In the genomic region with DNA sequence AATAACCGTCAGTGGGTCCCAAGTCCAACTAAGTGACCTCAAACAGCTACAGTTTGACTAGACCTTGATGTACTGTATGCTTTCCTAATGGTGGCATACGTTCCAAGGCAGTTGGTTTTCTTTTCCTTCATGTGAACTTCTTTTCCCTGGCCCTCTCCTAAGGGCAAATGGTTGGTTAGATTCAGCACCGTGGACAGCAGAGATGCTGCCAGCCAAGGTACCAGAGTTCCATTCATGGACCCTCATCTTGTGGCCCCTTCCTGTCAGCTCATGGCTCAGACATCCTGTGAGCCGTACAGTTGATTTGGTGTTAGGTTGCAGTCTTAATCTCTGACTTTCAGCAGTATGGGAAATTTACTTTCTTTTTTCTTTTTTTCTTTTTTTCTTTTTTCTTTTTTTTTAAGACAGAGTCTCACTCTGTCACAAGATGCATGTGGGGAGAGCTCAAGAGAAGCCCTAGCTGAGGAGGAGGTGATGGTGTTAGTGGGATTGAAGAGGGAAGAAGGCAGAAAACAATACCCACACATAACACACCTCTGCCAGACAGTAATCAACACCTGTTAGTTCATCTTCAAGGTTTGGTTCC, we compare ENCODE assay signal across 11 cellular contexts.
DNase-seq lines count a peak whose midpoint lies in the region; ATAC-seq and TF ChIP-seq lines count a peak whose summit lies in the region.
"Had no signal": no experiment of that assay in that cellular context is flagged by ENCODE, and none has a peak within 500 bp of the region (broad histone marks: within the 10 kb centered on the region; RNA-seq: fewer than 3 reads in every experiment).

No MANE protein-coding gene starts in this region.

- H3K27me3 Mint-ChIP-seq in MCF 10A (ENCODE audit: insufficient read depth, unreplicated experiment), result peaks cover 44% of the 10 kb centered on the region

- H3K27ac Mint-ChIP-seq in MCF 10A (ENCODE audit: low read depth, unreplicated experiment), result no peak overlapping the region
- H3K27ac Mint-ChIP-seq: stimulated activated naive B cell treated with anti-CD40 and anti-IgM and Interleukin-4, amounts not matched to agents 10 μg/mL and 1 μg/mL and 100 μg/mL, for 72 hours had no signal

- TF ChIP-seq CTCF in MCF 10A (IDR thresholded peaks at IDR 0.05; ENCODE audit: unreplicated experiment), result no peak
- TF ChIP-seq CTCF in breast epithelium (IDR thresholded peaks at IDR 0.05), result no peak
- no peak for TF ChIP-seq CTCF in coronary artery (IDR thresholded peaks at IDR 0.05)
- no peak for TF ChIP-seq CTCF in dorsolateral prefrontal cortex (IDR thresholded peaks at IDR 0.05 in 54 of 56, conservative IDR thresholded peaks at IDR 0.05 in 2 of 56; ENCODE audit: low read depth in 1 of 56, partially characterized antibody in 56 of 56)

- DNase-seq in MCF 10A (ENCODE audit: unreplicated experiment) (peak; percentile 47), breast epithelium (ENCODE audit: low spot score in 2 of 2) (no peak), SJCRH30 (peak; percentile 33 to 63), foreskin melanocyte (peak; percentile 24), coronary artery (ENCODE audit: low spot score) (no peak), dorsolateral prefrontal cortex (no peak)
- DNase-seq in stimulated activated naive CD8-positive, alpha-beta T cell treated with anti-CD3 and anti-CD28 coated beads, Interleukin-15, Interleukin-2, amounts not matched to agents 100 U/mL and 50 U/mL, for 24 hours, result no peak
- DNase-seq in stimulated activated CD4-positive, alpha-beta T cell treated with anti-CD3 and anti-CD28 coated beads, Interleukin-4, amount 100 ng/mL, for 4 hours, result no peak
- DNase-seq: C1 segment of cervical spinal cord; stimulated activated naive B cell treated with anti-CD40 and anti-IgM and Interleukin-4, amounts not matched to agents 10 μg/mL and 1 μg/mL and 100 μg/mL, for 72 hours had no signal

- no TSS peak for BruUV-seq in MCF 10A (replicated peaks; lab: Mats Ljungman, UMichigan)

- H3K9me3 Mint-ChIP-seq in MCF 10A (ENCODE audit: unreplicated experiment), result no peaks in the 10 kb centered on the region
- H3K9me3 Mint-ChIP-seq: stimulated activated naive B cell treated with anti-CD40 and anti-IgM and Interleukin-4, amounts not matched to agents 10 μg/mL and 1 μg/mL and 100 μg/mL, for 72 hours had no signal

- H3K9me3 ChIP-seq in breast epithelium (no peaks in the 10 kb centered on the region), SJCRH30 (replicated peaks) (no peaks in the 10 kb centered on the region)

- H3K4me3 ChIP-seq in breast epithelium (no peak overlapping the region), SJCRH30 (no peak overlapping the region), coronary artery (no peak overlapping the region), dorsolateral prefrontal cortex (no peak overlapping the region)

- CTCF ChIA-PET in MCF 10A (lab: Yijun Ruan, JAX), result interaction anchor here (0.6 to 0.7 kb wide), 2 partner anchors 8 to 35 kb away, joined by 3 to 6 read pairs; no protein-coding TSS in a partner anchor

- no peak overlapping the region for H3K4me3 Mint-ChIP-seq in MCF 10A (ENCODE audit: unreplicated experiment)
- H3K4me3 Mint-ChIP-seq: stimulated activated naive B cell treated with anti-CD40 and anti-IgM and Interleukin-4, amounts not matched to agents 10 μg/mL and 1 μg/mL and 100 μg/mL, for 72 hours had no signal

- POLR2A ChIA-PET in MCF 10A (lab: Yijun Ruan, JAX), result no interaction called here

- H3K4me1 ChIP-seq in breast epithelium (no peaks in the 10 kb centered on the region), SJCRH30 (no peaks in the 10 kb centered on the region)

- TF ChIP-seq POLR2A in breast epithelium (IDR thresholded peaks at IDR 0.05), result no peak

- intact Hi-C loops in MCF 10A (cut with micrococcal nuclease), result no loop called here
- intact Hi-C loops in breast epithelium (cut with DNase I; ENCODE audit: low total_unique reads), result no loop called here
- intact Hi-C loops in dorsolateral prefrontal cortex (cut with DNase I), result no loop called here

- ATAC-seq in stimulated activated naive CD8-positive, alpha-beta T cell treated with anti-CD3 and anti-CD28 coated beads, Interleukin-15, Interleukin-2, amounts not matched to agents 100 U/mL and 50 U/mL, for 24 hours, result no peak
- ATAC-seq: Panc1; stimulated activated naive B cell treated with anti-CD40 and anti-IgM and Interleukin-4, amounts not matched to agents 10 μg/mL and 1 μg/mL and 100 μg/mL, for 72 hours had no signal

- no peaks in the 10 kb centered on the region for H3K4me1 Mint-ChIP-seq in MCF 10A (ENCODE audit: insufficient read depth, unreplicated experiment)

- H3K27ac ChIP-seq in breast epithelium, result no peak overlapping the region
- no peak overlapping the region for H3K27ac ChIP-seq in SJCRH30
- no peak overlapping the region for H3K27ac ChIP-seq in coronary artery
- no peak overlapping the region for H3K27ac ChIP-seq in dorsolateral prefrontal cortex

- H3K36me3 ChIP-seq in breast epithelium, result no peaks in the 10 kb centered on the region
- H3K36me3 ChIP-seq in SJCRH30, result no peaks in the 10 kb centered on the region

- no peaks in the 10 kb centered on the region for H3K36me3 Mint-ChIP-seq in MCF 10A (ENCODE audit: insufficient read depth, unreplicated experiment)
- H3K36me3 Mint-ChIP-seq: stimulated activated naive B cell treated with anti-CD40 and anti-IgM and Interleukin-4, amounts not matched to agents 10 μg/mL and 1 μg/mL and 100 μg/mL, for 72 hours had no signal

- H3K27me3 ChIP-seq in breast epithelium, result peaks cover 0 to 5% of the 10 kb centered on the region in 2 donors
- no peaks in the 10 kb centered on the region; the same call in 1 of the 2 replicates for H3K27me3 ChIP-seq in SJCRH30
- peaks cover 0 to 2% (median 0%) of the 10 kb centered on the region in 45 donors for H3K27me3 ChIP-seq in dorsolateral prefrontal cortex

Comparison
In these comparisons a context has a peak if more than half of its experiments do, and no peak if none do; other contexts are left out.
1. DNase-seq: peak in MCF 10A (single experiment), SJCRH30 (2 of 2) and foreskin melanocyte (single experiment); none in breast epithelium (0 of 2), stimulated activated naive CD8-positive, alpha-beta T cell treated with anti-CD3 and anti-CD28 coated beads, Interleukin-15, Interleukin-2, amounts not matched to agents 100 U/mL and 50 U/mL, for 24 hours (single experiment), coronary artery (single experiment), dorsolateral prefrontal cortex (0 of 10) and stimulated activated CD4-positive, alpha-beta T cell treated with anti-CD3 and anti-CD28 coated beads, Interleukin-4, amount 100 ng/mL, for 4 hours (0 of 2).